Comparison of ENCODE assay signal across 9 cellular contexts in genomic region chr1:77888071-77888428, GRCh38. TPM values are rescaled to one million over a fixed set of nuclear protein-coding genes. Genes with fewer than 3 reads are reported as not detected.
DNase-seq lines count a peak whose midpoint lies in the region; ATAC-seq and TF ChIP-seq lines count a peak whose summit lies in the region.
"Had no signal": no experiment of that assay in that cellular context is flagged by ENCODE, and none has a peak within 500 bp of the region (broad histone marks: within the 10 kb centered on the region; RNA-seq: fewer than 3 reads in every experiment).

No MANE protein-coding gene starts in this region.

- H3K9me3 ChIP-seq in BE2C (no peaks in the 10 kb centered on the region), iPS-20b (ENCODE audit: insufficient read depth, low read depth, low read length) (no peaks in the 10 kb centered on the region), smooth muscle cell (replicated peaks; ENCODE audit: low read depth) (no peaks in the 10 kb centered on the region)

- 3% methylated on average over 11 of the region's 11 CpGs for WGBS in smooth muscle cell (ENCODE audit: low lambda C conversion rate)

- H3K79me2 ChIP-seq in smooth muscle cell (ENCODE audit: low read depth) = peaks cover 33% of the 10 kb centered on the region

- DNase-seq in BE2C (peak; percentile 2), astrocyte of the hippocampus (ENCODE audit: low read depth, low spot score) (peak; percentile 89), smooth muscle cell (lab: John Stamatoyannopoulos, UW; ENCODE audit: unreplicated experiment) (no peak), posterior cingulate gyrus (no peak)

- H3K4me3 ChIP-seq in BE2C (ENCODE audit: low read depth, low read length) = peak overlapping the region; percentile 65
- peak overlapping the region; percentile 95 for H3K4me3 ChIP-seq in iPS-20b (ENCODE audit: low read length)
- peak overlapping the region; percentile 90 for H3K4me3 ChIP-seq in smooth muscle cell

- H3K36me3 ChIP-seq in BE2C (no peaks in the 10 kb centered on the region), iPS-20b (ENCODE audit: insufficient read depth, low read depth, low read length) (no peaks in the 10 kb centered on the region), smooth muscle cell (ENCODE audit: low read depth) (no peaks in the 10 kb centered on the region)

- no peaks in the 10 kb centered on the region for H3K4me1 ChIP-seq in BE2C
- H3K4me1 ChIP-seq in iPS-20b (ENCODE audit: insufficient read depth, low read length) = peaks cover 4% of the 10 kb centered on the region; the same call in 1 of the 2 replicates
- H3K4me1 ChIP-seq in smooth muscle cell (ENCODE audit: low read depth) = peaks cover 16% of the 10 kb centered on the region

- intact Hi-C loops in posterior cingulate gyrus (cut with DNase I) = no loop called here

- H3K27me3 ChIP-seq in BE2C (no peaks in the 10 kb centered on the region), iPS-20b (ENCODE audit: insufficient read depth, low read length) (no peaks in the 10 kb centered on the region), smooth muscle cell (ENCODE audit: low read depth) (no peaks in the 10 kb centered on the region)

- peaks cover 11% of the 10 kb centered on the region for H4K20me1 ChIP-seq in smooth muscle cell (ENCODE audit: low read depth)

- peak; percentile 9 for ATAC-seq in HG02759 (IDR thresholded peaks at IDR 0.05; ENCODE audit: unreplicated experiment)
- ATAC-seq in HG02973 (IDR thresholded peaks at IDR 0.05; ENCODE audit: unreplicated experiment) = no peak
- no peak for ATAC-seq in GM18909 (IDR thresholded peaks at IDR 0.05; ENCODE audit: poor library complexity, unreplicated experiment)

- peak overlapping the region; percentile 18 for H2AFZ ChIP-seq in smooth muscle cell (ENCODE audit: low read depth)

- TF ChIP-seq CTCF in BE2C (IDR thresholded peaks at IDR 0.05; ENCODE audit: low read depth, low read length) = no peak
- TF ChIP-seq CTCF in smooth muscle cell (IDR thresholded peaks at IDR 0.05; ENCODE audit: borderline replicate concordance, insufficient read depth, poor library complexity, severe bottlenecking) = no peak

- H3K9ac ChIP-seq in iPS-20b (ENCODE audit: low read depth, low read length) (peak overlapping the region; percentile 89; the same call in 1 of the 2 replicates), smooth muscle cell (ENCODE audit: low read depth) (peak overlapping the region; percentile 95)

- peak overlapping the region; percentile 98 for H3K4me2 ChIP-seq in smooth muscle cell

- peak overlapping the region; percentile 53 for H3K27ac ChIP-seq in iPS-20b (ENCODE audit: low read length)
- H3K27ac ChIP-seq in smooth muscle cell (ENCODE audit: low read depth) = peak overlapping the region; percentile 96
- H3K27ac ChIP-seq: HL-60 had no signal

- H3F3A ChIP-seq in smooth muscle cell (ENCODE audit: low read depth) = peaks cover 3% of the 10 kb centered on the region

RNA-seq across cellular contexts. Expression of gene NEXN, which starts 0.4 kb away (rescaled TPM):
- polyA plus RNA-seq in BE2C (2012; ENCODE audit: insufficient read depth, insufficient read length, low read depth) = 0.34 TPM
- total RNA-seq in smooth muscle cell = 12.5 and 16.8 TPM in 2 replicates
- 20.2 and 28.6 TPM in 2 replicates for polyA plus RNA-seq in smooth muscle cell

Comparison
In these comparisons a context has a peak if more than half of its experiments do, and no peak if none do; other contexts are left out.
1. DNase-seq: peak in BE2C (single experiment) and astrocyte of the hippocampus (single experiment); none in smooth muscle cell (single experiment) and posterior cingulate gyrus (0 of 10).
2. Peak in every context shown above with its lines, with median percentiles within 50 percentile points of each other: H3K4me3 ChIP-seq.